Comparison of ENCODE assay signal across 12 cellular contexts in the genomic region with DNA sequence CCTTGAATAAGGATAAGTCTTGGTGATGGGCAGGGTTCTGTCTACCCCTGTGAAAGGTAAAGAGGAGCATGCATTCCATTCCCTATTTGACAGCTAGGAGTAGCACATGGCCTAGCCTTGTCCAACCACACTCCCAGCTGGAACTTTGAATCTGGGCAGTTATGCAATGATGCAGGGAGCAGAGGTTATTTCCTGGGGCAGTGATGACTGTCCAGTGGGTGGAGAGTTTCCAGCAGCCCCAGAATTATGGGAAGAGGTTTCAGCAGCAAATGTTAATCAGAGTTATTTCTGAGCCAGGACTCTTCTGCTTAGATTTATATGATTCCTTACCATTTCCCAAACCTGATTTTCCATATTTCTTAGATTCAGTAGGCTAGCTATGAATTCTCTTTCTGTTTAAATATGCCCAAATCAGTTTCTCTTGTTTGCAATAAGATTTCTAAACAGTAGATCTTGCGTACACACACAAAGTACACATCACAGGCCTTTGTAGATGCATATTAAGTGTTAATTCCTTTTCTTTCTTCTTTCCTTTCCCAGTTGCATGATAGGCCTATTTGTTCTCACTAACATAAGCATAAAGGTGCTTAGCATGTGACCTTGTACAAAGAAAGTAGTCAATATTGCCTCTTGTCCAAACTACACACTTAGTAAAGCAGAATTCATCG. TPM values are rescaled to one million over a fixed set of nuclear protein-coding genes. Genes with fewer than 3 reads are reported as not detected.
DNase-seq lines count a peak whose midpoint lies in the region; ATAC-seq and TF ChIP-seq lines count a peak whose summit lies in the region.
"Had no signal": no experiment of that assay in that cellular context is flagged by ENCODE, and none has a peak within 500 bp of the region (broad histone marks: within the 10 kb centered on the region; RNA-seq: fewer than 3 reads in every experiment).

No MANE protein-coding gene starts in this region.

- DNase-seq in AG20443 (ENCODE audit: low spot score) (peak; percentile 77), mammary epithelial cell (peak; percentile 40), lung (ENCODE audit: low spot score) (peak; percentile 35), cerebellar nuclear complex (lab: John Stamatoyannopoulos, UW) (no peak), amygdala (lab: John Stamatoyannopoulos, UW) (no peak), type B pancreatic cell (ENCODE audit: extremely low spot score, unreplicated experiment) (no peak)
- DNase-seq in activated CD8-positive, alpha-beta memory T cell treated with anti-CD3 and anti-CD28 coated beads, Interleukin-2, amount 10 ng/mL, durations not matched to agents 7 days and 5 days = no peak
- DNase-seq: effector memory CD8-positive, alpha-beta T cell; NCI-H345; spleen had no signal

- H3K27me3 Mint-ChIP-seq in type B pancreatic cell = no peaks in the 10 kb centered on the region
- H3K27me3 Mint-ChIP-seq in activated CD8-positive, alpha-beta memory T cell treated with anti-CD3 and anti-CD28 coated beads, Interleukin-2, amount 10 ng/mL, durations not matched to agents 7 days and 5 days = no peaks in the 10 kb centered on the region
- H3K27me3 Mint-ChIP-seq: effector memory CD8-positive, alpha-beta T cell; IgD-negative memory B cell had no signal

- dilution Hi-C loops in mammary epithelial cell (cut with HindIII; ENCODE audit: low sequenced_read_pairs) = no loop called here

- H3K4me3 Mint-ChIP-seq in type B pancreatic cell = no peak overlapping the region
- no peak overlapping the region for H3K4me3 Mint-ChIP-seq in activated CD8-positive, alpha-beta memory T cell treated with anti-CD3 and anti-CD28 coated beads, Interleukin-2, amount 10 ng/mL, durations not matched to agents 7 days and 5 days
- H3K4me3 Mint-ChIP-seq: effector memory CD8-positive, alpha-beta T cell; IgD-negative memory B cell had no signal

- H3K4me1 ChIP-seq in mammary epithelial cell (ENCODE audit: insufficient read depth, low read length) = peaks cover 7% of the 10 kb centered on the region
- H3K4me1 ChIP-seq in lung (ENCODE audit: control insufficient read depth in 2 of 2, insufficient read depth in 2 of 2, low read length in 2 of 2) = peaks cover 0 to 4% of the 10 kb centered on the region in 2 donors

- ATAC-seq in HG02642 (IDR thresholded peaks at IDR 0.05; ENCODE audit: poor library complexity, unreplicated experiment) (peak; percentile 18), lung (ENCODE audit: insufficient read depth, low FRiP score) (peak; percentile 86)
- ATAC-seq in activated CD8-positive, alpha-beta memory T cell treated with anti-CD3 and anti-CD28 coated beads, Interleukin-2, amount 10 ng/mL, durations not matched to agents 7 days and 5 days = no peak
- ATAC-seq: effector memory CD8-positive, alpha-beta T cell had no signal

- H3K9me3 Mint-ChIP-seq in type B pancreatic cell = no peaks in the 10 kb centered on the region
- no peaks in the 10 kb centered on the region for H3K9me3 Mint-ChIP-seq in activated CD8-positive, alpha-beta memory T cell treated with anti-CD3 and anti-CD28 coated beads, Interleukin-2, amount 10 ng/mL, durations not matched to agents 7 days and 5 days (ENCODE audit: low read depth)
- H3K9me3 Mint-ChIP-seq: effector memory CD8-positive, alpha-beta T cell; IgD-negative memory B cell had no signal

- no peak overlapping the region for H3K27ac Mint-ChIP-seq in type B pancreatic cell
- no peak overlapping the region for H3K27ac Mint-ChIP-seq in activated CD8-positive, alpha-beta memory T cell treated with anti-CD3 and anti-CD28 coated beads, Interleukin-2, amount 10 ng/mL, durations not matched to agents 7 days and 5 days
- H3K27ac Mint-ChIP-seq: effector memory CD8-positive, alpha-beta T cell had no signal

- no peak for TF ChIP-seq CTCF in mammary epithelial cell (conservative IDR thresholded peaks at IDR 0.05 in 1 of 2, IDR thresholded peaks at IDR 0.05 in 1 of 2; ENCODE audit: extremely low read depth in 1 of 2, insufficient read depth in 1 of 2, low read depth in 1 of 2, low read length in 2 of 2)
- no peak for TF ChIP-seq CTCF in lung (IDR thresholded peaks at IDR 0.05; ENCODE audit: control extremely low read depth, extremely low read depth)
- no peak for TF ChIP-seq CTCF in type B pancreatic cell (conservative IDR thresholded peaks at IDR 0.05)

- H3K9ac ChIP-seq in mammary epithelial cell (ENCODE audit: insufficient read depth, low read length) = no peak overlapping the region

- intact Hi-C loops in mammary epithelial cell (cut with micrococcal nuclease) = no loop called here

- no peaks in the 10 kb centered on the region for H3K36me3 ChIP-seq in mammary epithelial cell (ENCODE audit: insufficient read depth, low read length)
- no peaks in the 10 kb centered on the region for H3K36me3 ChIP-seq in lung (ENCODE audit: control insufficient read depth in 2 of 2, insufficient read depth in 2 of 2, low read length in 2 of 2)
- H3K36me3 ChIP-seq: spleen had no signal

- WGBS in mammary epithelial cell (ENCODE audit: low coverage, missing lambda C conversion rate) = 100% methylated on average over 2 of the region's 2 CpGs
- WGBS in lung, 2 donors = 87% methylated on average over 2 of the region's 2 CpGs

- BruUV-seq in mammary epithelial cell (replicated peaks; lab: Mats Ljungman, UMichigan) = no TSS peak

- peaks cover 9% of the 10 kb centered on the region for H3K4me1 Mint-ChIP-seq in type B pancreatic cell (ENCODE audit: unreplicated experiment)
- peaks cover 4% of the 10 kb centered on the region for H3K4me1 Mint-ChIP-seq in activated CD8-positive, alpha-beta memory T cell treated with anti-CD3 and anti-CD28 coated beads, Interleukin-2, amount 10 ng/mL, durations not matched to agents 7 days and 5 days

- no peak overlapping the region for H3K4me2 ChIP-seq in mammary epithelial cell (ENCODE audit: insufficient read depth, low read depth, low read length)

- peak overlapping the region; percentile 39 for H2AFZ ChIP-seq in mammary epithelial cell (ENCODE audit: low read depth, low read length)

- H4K20me1 ChIP-seq in mammary epithelial cell (ENCODE audit: insufficient read depth, low read length) = no peaks in the 10 kb centered on the region

- no peak overlapping the region for H3K4me3 ChIP-seq in mammary epithelial cell (replicated peaks in 1 of 3; ENCODE audit: insufficient read depth in 1 of 3, low read depth in 2 of 3, low read length in 3 of 3)
- no peak overlapping the region for H3K4me3 ChIP-seq in lung
- H3K4me3 ChIP-seq: spleen had no signal

- no peaks in the 10 kb centered on the region for H3K36me3 Mint-ChIP-seq in type B pancreatic cell
- H3K36me3 Mint-ChIP-seq in activated CD8-positive, alpha-beta memory T cell treated with anti-CD3 and anti-CD28 coated beads, Interleukin-2, amount 10 ng/mL, durations not matched to agents 7 days and 5 days = no peaks in the 10 kb centered on the region
- H3K36me3 Mint-ChIP-seq: IgD-negative memory B cell had no signal

- in situ Hi-C loops in mammary epithelial cell (cut with MboI; ENCODE audit: low sequenced_read_pairs in 2 of 2) = no loop called here

- no peaks in the 10 kb centered on the region for H3K9me3 ChIP-seq in mammary epithelial cell (replicated peaks; ENCODE audit: insufficient read depth, low read length)
- H3K9me3 ChIP-seq in lung (ENCODE audit: control insufficient read depth in 2 of 2, insufficient read depth in 1 of 2, low read length in 1 of 2) = peaks cover 0 to 2% of the 10 kb centered on the region in 2 donors
- H3K9me3 ChIP-seq: spleen had no signal

- H3K27me3 ChIP-seq in mammary epithelial cell (ENCODE audit: insufficient read depth, low read length) = no peaks in the 10 kb centered on the region
- no peaks in the 10 kb centered on the region for H3K27me3 ChIP-seq in lung (ENCODE audit: control insufficient read depth, insufficient read depth)
- H3K27me3 ChIP-seq: spleen had no signal

- H3K27ac ChIP-seq in mammary epithelial cell (ENCODE audit: insufficient read depth, low read depth, low read length) = no peak overlapping the region
- H3K27ac ChIP-seq in lung (ENCODE audit: low read depth in 1 of 2, low read length in 1 of 2) = peak overlapping the region in 1 of 2 donors; percentile 33

- H3K79me2 ChIP-seq in mammary epithelial cell (ENCODE audit: insufficient read depth, low read length) = no peaks in the 10 kb centered on the region

- CTCF ChIA-PET in mammary epithelial cell (lab: Charles Lee; ENCODE audit: low non-redundant PET) = interaction anchor here (0.6 kb wide), 1 partner anchor 25 kb away, joined by 5 read pairs; no protein-coding TSS in a partner anchor
- CTCF ChIA-PET in activated CD8-positive, alpha-beta memory T cell treated with anti-CD3 and anti-CD28 coated beads, Interleukin-2, amount 10 ng/mL, durations not matched to agents 7 days and 5 days (lab: Charles Lee) = no interaction called here

RNA-seq across cellular contexts. Expression of gene TXLNB, which starts 17.3 kb away (rescaled TPM):
- total RNA-seq in mammary epithelial cell = not detected
- polyA plus RNA-seq in mammary epithelial cell = not detected
- not detected for polyA minus RNA-seq in mammary epithelial cell
- 1 to 10 TPM; 1.3 to 2.8 TPM for total RNA-seq in lung
- 1 to 10 TPM in 1 of 2 donors, under 1 TPM in 1; 0.31 to 1.1 TPM for polyA plus RNA-seq in lung
- total RNA-seq in type B pancreatic cell (ENCODE audit: low replicate concordance) = 0.22 TPM in 1 of 2 replicates, not detected in the other
- total RNA-seq in activated CD8-positive, alpha-beta memory T cell treated with anti-CD3 and anti-CD28 coated beads, Interleukin-2, amount 10 ng/mL, durations not matched to agents 7 days and 5 days = under 1 TPM; 0.23 to 0.38 TPM

Comparison
In these comparisons a context has a peak if more than half of its experiments do, and no peak if none do; other contexts are left out.
1. DNase-seq: peak in AG20443 (single experiment), mammary epithelial cell (single experiment) and lung (single experiment); none in cerebellar nuclear complex (0 of 2), amygdala (0 of 56), type B pancreatic cell (single experiment) and activated CD8-positive, alpha-beta memory T cell treated with anti-CD3 and anti-CD28 coated beads, Interleukin-2, amount 10 ng/mL, durations not matched to agents 7 days and 5 days (single experiment).